8 cellular contexts compared by ENCODE assay signal in the genomic region with DNA sequence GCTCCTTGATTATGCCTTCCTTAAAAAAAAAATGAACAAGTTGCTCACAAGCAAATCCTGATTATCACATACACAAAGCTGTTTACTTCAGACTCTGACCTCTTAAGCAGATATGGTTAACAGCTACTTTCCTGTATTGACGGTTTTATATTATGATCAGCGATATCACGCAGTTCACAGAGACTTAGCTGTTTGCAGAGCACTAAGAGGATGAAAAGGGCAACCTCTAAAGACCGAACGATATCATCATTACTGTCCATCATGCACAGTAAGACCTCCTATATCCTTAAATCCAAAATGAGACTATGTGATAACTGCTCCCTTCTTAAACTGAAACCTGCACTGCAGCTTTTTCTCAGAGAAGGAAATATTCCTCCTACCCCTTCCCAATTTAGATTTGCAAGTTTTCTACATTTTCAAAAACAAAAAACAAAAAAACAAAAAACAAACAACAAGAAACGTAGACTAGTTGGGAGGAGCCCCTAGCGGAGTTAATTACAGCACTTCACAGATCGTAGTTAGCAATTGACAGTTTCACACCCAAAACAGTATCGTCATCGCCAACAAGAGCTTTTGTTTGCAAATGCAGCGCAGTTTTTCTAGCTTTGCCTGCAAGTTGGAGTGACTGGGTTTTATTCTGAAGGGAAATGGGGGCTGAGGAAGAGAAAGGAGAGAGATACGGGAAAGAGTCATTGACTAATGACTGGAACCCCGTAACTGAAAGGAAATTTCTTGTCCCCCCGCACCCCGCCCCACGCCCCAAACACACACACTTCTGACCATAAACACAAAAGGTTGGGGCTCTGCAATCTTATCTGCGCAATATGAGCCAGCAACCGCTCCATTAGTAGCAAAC. TPM values are rescaled to one million over a fixed set of nuclear protein-coding genes. Genes with fewer than 3 reads are reported as not detected.
DNase-seq lines count a peak whose midpoint lies in the region; ATAC-seq and TF ChIP-seq lines count a peak whose summit lies in the region.

No MANE protein-coding gene starts in this region.

- peaks cover 13% of the 10 kb centered on the region for H3K36me3 Mint-ChIP-seq in HFFc6 (ENCODE audit: low read depth)
- H3K36me3 Mint-ChIP-seq in central memory CD8-positive, alpha-beta T cell (ENCODE audit: insufficient read depth): peaks cover 59% of the 10 kb centered on the region

- H3K9me3 ChIP-seq in DND-41 (ENCODE audit: insufficient read depth, low read length, severe bottlenecking) (no peaks in the 10 kb centered on the region), liver (ENCODE audit: control insufficient read depth in 4 of 4, low read length in 3 of 4) (no peaks in the 10 kb centered on the region)

- H3K27me3 Mint-ChIP-seq in HFFc6 (ENCODE audit: insufficient read depth): no peaks in the 10 kb centered on the region
- H3K27me3 Mint-ChIP-seq in central memory CD8-positive, alpha-beta T cell: no peaks in the 10 kb centered on the region

- H3K79me2 ChIP-seq in DND-41 (ENCODE audit: insufficient read depth, low read length): peaks cover 77% of the 10 kb centered on the region

- WGBS in liver: under 1% methylated on average over 18 of the region's 18 CpGs

- peaks cover 43% of the 10 kb centered on the region for H3K36me3 ChIP-seq in DND-41 (ENCODE audit: insufficient read depth, low read length)
- peaks cover 1 to 4% (median 3%) of the 10 kb centered on the region in 4 donors for H3K36me3 ChIP-seq in liver (ENCODE audit: control insufficient read depth in 4 of 4, insufficient read depth in 3 of 4, low read depth in 1 of 4, low read length in 3 of 4)

- TF ChIP-seq CTCF in DND-41 (IDR thresholded peaks at IDR 0.05; ENCODE audit: borderline replicate concordance, extremely low read depth, low read length, poor library complexity, severe bottlenecking): peak; percentile 17
- TF ChIP-seq CTCF in HFFc6 (IDR thresholded peaks at IDR 0.05): no peak
- TF ChIP-seq CTCF in liver (IDR thresholded peaks at IDR 0.05; ENCODE audit: low read depth, low read length, missing input control): no peak

- no peaks in the 10 kb centered on the region for H3K27me3 ChIP-seq in DND-41 (ENCODE audit: insufficient read depth, low read length, poor library complexity)
- H3K27me3 ChIP-seq in liver (ENCODE audit: control insufficient read depth in 4 of 4, insufficient read depth in 4 of 4, low read length in 3 of 4): no peaks in the 10 kb centered on the region

- H3K9ac ChIP-seq in DND-41 (ENCODE audit: low read depth, low read length) (peak overlapping the region; percentile 85), liver (ENCODE audit: low read depth in 1 of 2, low read length in 2 of 2) (peak overlapping the region; percentile 99)

- no peak for TF ChIP-seq RAD21 in liver (IDR thresholded peaks at IDR 0.05)

- peak overlapping the region; percentile 94 for H3K27ac Mint-ChIP-seq in HFFc6
- peak overlapping the region; percentile 96 for H3K27ac Mint-ChIP-seq in central memory CD8-positive, alpha-beta T cell (ENCODE audit: low read depth)

- peak overlapping the region; percentile 97 for H3K4me3 Mint-ChIP-seq in HFFc6
- peak overlapping the region; percentile 95 for H3K4me3 Mint-ChIP-seq in central memory CD8-positive, alpha-beta T cell

- H3K4me1 ChIP-seq in DND-41 (ENCODE audit: insufficient read depth, low read length): peaks cover 61% of the 10 kb centered on the region
- H3K4me1 ChIP-seq in liver (ENCODE audit: control insufficient read depth in 4 of 4, insufficient read depth in 4 of 4, low read length in 3 of 4): peaks cover 8 to 36% (median 32%) of the 10 kb centered on the region in 4 donors

- H3K4me1 Mint-ChIP-seq in HFFc6 (ENCODE audit: low read depth): peaks cover 39% of the 10 kb centered on the region
- H3K4me1 Mint-ChIP-seq in central memory CD8-positive, alpha-beta T cell: peaks cover 38% of the 10 kb centered on the region

- peak overlapping the region; percentile 80; the same call in 1 of the 2 replicates for H2AFZ ChIP-seq in DND-41 (ENCODE audit: low read depth, low read length)

- H3K4me2 ChIP-seq in DND-41 (ENCODE audit: insufficient read depth, low read length): peak overlapping the region; percentile 71

- ATAC-seq in DND-41 (ENCODE audit: insufficient read depth, low read depth) (no peak), HG03439 (IDR thresholded peaks at IDR 0.05; ENCODE audit: unreplicated experiment) (no peak)
- peak; percentile 25 for ATAC-seq in central memory CD8-positive, alpha-beta T cell (replicated peaks; ENCODE audit: extremely low read depth, poor library complexity, severe bottlenecking)

- H3K27ac ChIP-seq in DND-41 (ENCODE audit: low read length): peak overlapping the region; percentile 94
- H3K27ac ChIP-seq in liver (ENCODE audit: low read depth in 1 of 2, low read length in 2 of 2): peak overlapping the region; percentile 100

- H4K20me1 ChIP-seq in DND-41 (ENCODE audit: insufficient read depth, low read length): peaks cover 50% of the 10 kb centered on the region

- H3K4me3 ChIP-seq in DND-41 (ENCODE audit: low read depth in 1 of 2, low read length in 2 of 2) (peak overlapping the region; percentile 76 to 97), liver (ENCODE audit: low read depth in 1 of 3, low read length in 3 of 3) (peak overlapping the region; percentile 73 to 99 (median 97))

- no peaks in the 10 kb centered on the region for H3K9me3 Mint-ChIP-seq in HFFc6
- H3K9me3 Mint-ChIP-seq in central memory CD8-positive, alpha-beta T cell: no peaks in the 10 kb centered on the region

- DNase-seq in DND-41 (peak; percentile 21), HFFc6 (peak; percentile 3), SIG-M5 (lab: John Stamatoyannopoulos, UW) (peak; percentile 7), cortex of kidney (lab: John Stamatoyannopoulos, UW) (no peak)
- DNase-seq in central memory CD8-positive, alpha-beta T cell (ENCODE audit: low spot score in 2 of 2): peak in 1 of 2 donors; percentile 55
- peak in 5 of 6 experiments; percentile 25 to 70 (median 45) for DNase-seq in stimulated activated naive CD4-positive, alpha-beta T cell (lab: John Stamatoyannopoulos, UW)

TF ChIP-seq in liver, 16 proteins besides CTCF, POLR2A, EP300 and RAD21 (continues in another document):
- TF ChIP-seq RXRA (IDR thresholded peaks at IDR 0.05): no peak
- TF ChIP-seq, protein P1, sequence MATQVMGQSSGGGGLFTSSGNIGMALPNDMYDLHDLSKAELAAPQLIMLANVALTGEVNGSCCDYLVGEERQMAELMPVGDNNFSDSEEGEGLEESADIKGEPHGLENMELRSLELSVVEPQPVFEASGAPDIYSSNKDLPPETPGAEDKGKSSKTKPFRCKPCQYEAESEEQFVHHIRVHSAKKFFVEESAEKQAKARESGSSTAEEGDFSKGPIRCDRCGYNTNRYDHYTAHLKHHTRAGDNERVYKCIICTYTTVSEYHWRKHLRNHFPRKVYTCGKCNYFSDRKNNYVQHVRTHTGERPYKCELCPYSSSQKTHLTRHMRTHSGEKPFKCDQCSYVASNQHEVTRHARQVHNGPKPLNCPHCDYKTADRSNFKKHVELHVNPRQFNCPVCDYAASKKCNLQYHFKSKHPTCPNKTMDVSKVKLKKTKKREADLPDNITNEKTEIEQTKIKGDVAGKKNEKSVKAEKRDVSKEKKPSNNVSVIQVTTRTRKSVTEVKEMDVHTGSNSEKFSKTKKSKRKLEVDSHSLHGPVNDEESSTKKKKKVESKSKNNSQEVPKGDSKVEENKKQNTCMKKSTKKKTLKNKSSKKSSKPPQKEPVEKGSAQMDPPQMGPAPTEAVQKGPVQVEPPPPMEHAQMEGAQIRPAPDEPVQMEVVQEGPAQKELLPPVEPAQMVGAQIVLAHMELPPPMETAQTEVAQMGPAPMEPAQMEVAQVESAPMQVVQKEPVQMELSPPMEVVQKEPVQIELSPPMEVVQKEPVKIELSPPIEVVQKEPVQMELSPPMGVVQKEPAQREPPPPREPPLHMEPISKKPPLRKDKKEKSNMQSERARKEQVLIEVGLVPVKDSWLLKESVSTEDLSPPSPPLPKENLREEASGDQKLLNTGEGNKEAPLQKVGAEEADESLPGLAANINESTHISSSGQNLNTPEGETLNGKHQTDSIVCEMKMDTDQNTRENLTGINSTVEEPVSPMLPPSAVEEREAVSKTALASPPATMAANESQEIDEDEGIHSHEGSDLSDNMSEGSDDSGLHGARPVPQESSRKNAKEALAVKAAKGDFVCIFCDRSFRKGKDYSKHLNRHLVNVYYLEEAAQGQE (IDR thresholded peaks at IDR 0.05): no peak
- no peak for TF ChIP-seq EGR1 (IDR thresholded peaks at IDR 0.05; ENCODE audit: low read depth in 2 of 2)
- TF ChIP-seq YY1 (IDR thresholded peaks at IDR 0.05): no peak
- peak; percentile 13 to 26 for TF ChIP-seq HNF4A (conservative IDR thresholded peaks at IDR 0.05)
- TF ChIP-seq TAF1 (conservative IDR thresholded peaks at IDR 0.05): peak; percentile 3
- no peak for TF ChIP-seq FOXA2 (IDR thresholded peaks at IDR 0.05)
- TF ChIP-seq HNF4G (IDR thresholded peaks at IDR 0.05): no peak
- no peak for TF ChIP-seq FOXA1 (IDR thresholded peaks at IDR 0.05)
- TF ChIP-seq GABPA (IDR thresholded peaks at IDR 0.05 in 1 of 2, conservative IDR thresholded peaks at IDR 0.05 in 1 of 2): no peak
- TF ChIP-seq, protein P2, sequence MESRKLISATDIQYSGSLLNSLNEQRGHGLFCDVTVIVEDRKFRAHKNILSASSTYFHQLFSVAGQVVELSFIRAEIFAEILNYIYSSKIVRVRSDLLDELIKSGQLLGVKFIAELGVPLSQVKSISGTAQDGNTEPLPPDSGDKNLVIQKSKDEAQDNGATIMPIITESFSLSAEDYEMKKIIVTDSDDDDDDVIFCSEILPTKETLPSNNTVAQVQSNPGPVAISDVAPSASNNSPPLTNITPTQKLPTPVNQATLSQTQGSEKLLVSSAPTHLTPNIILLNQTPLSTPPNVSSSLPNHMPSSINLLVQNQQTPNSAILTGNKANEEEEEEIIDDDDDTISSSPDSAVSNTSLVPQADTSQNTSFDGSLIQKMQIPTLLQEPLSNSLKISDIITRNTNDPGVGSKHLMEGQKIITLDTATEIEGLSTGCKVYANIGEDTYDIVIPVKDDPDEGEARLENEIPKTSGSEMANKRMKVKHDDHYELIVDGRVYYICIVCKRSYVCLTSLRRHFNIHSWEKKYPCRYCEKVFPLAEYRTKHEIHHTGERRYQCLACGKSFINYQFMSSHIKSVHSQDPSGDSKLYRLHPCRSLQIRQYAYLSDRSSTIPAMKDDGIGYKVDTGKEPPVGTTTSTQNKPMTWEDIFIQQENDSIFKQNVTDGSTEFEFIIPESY (IDR thresholded peaks at IDR 0.05): no peak
- TF ChIP-seq, protein P3, sequence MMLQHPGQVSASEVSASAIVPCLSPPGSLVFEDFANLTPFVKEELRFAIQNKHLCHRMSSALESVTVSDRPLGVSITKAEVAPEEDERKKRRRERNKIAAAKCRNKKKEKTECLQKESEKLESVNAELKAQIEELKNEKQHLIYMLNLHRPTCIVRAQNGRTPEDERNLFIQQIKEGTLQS (IDR thresholded peaks at IDR 0.05): no peak
- no peak for TF ChIP-seq SP1 (IDR thresholded peaks at IDR 0.05)
- no peak for TF ChIP-seq JUND (IDR thresholded peaks at IDR 0.05)
- no peak for TF ChIP-seq NR2F2 (IDR thresholded peaks at IDR 0.05)

RNA-seq across cellular contexts. Expression of a gene that starts 1.2 kb away (rescaled TPM):
- 100 to 1,000 TPM; 127 to 151 (median 133) TPM for total RNA-seq in HFFc6 (2021; fragmentation: NEBNext Ultra II Directional; extraction: Animal tissue kit (Norgen Biotek cat#: 25700))
- total RNA-seq in liver: 10 to 100 TPM; 74.5 to 98.4 TPM
- polyA plus RNA-seq in liver: 10 to 100 TPM; 11.3 to 13.2 TPM
